9 cellular contexts compared by ENCODE assay signal in genomic region chr1:176193023-176193422, GRCh38. TPM values are rescaled to one million over a fixed set of nuclear protein-coding genes. Genes with fewer than 3 reads are reported as not detected.
DNase-seq lines count a peak whose midpoint lies in the region; ATAC-seq lines count a peak whose summit lies in the region.
"Had no signal": no experiment of that assay in that cellular context is flagged by ENCODE, and none has a peak within 500 bp of the region (broad histone marks: within the 10 kb centered on the region; RNA-seq: fewer than 3 reads in every experiment).

No MANE protein-coding gene starts in this region.

- DNase-seq in effector memory CD8-positive, alpha-beta T cell, result no peak
- no peak for DNase-seq in HUDEP-2 (lab: John Stamatoyannopoulos, UW; ENCODE audit: unreplicated experiment in 76 of 76)
- no peak for DNase-seq in NCI-H446 treated with DMSO at 0.1 percent for 48 hours (lab: John Stamatoyannopoulos, UW)
- DNase-seq in HT-29 (ENCODE audit: low spot score), result no peak
- DNase-seq in GM03348 (ENCODE audit: low spot score), result no peak
- DNase-seq: pancreas had no signal

- peaks cover 4% of the 10 kb centered on the region for H3K36me3 Mint-ChIP-seq in effector memory CD8-positive, alpha-beta T cell (ENCODE audit: insufficient read depth)

- H3K27ac Mint-ChIP-seq in effector memory CD8-positive, alpha-beta T cell, result no peak overlapping the region

- ATAC-seq in GM18520 (IDR thresholded peaks at IDR 0.05; ENCODE audit: unreplicated experiment) (peak; percentile 96), GM21423 (IDR thresholded peaks at IDR 0.05; ENCODE audit: unreplicated experiment) (peak; percentile 95), HG03139 (IDR thresholded peaks at IDR 0.05; ENCODE audit: unreplicated experiment) (peak; percentile 90)
- ATAC-seq in effector memory CD8-positive, alpha-beta T cell (replicated peaks), result no peak
- ATAC-seq: pancreas had no signal

- H3K4me3 Mint-ChIP-seq in effector memory CD8-positive, alpha-beta T cell, result peak overlapping the region; percentile 3 to 28

- no peaks in the 10 kb centered on the region for H3K9me3 Mint-ChIP-seq in effector memory CD8-positive, alpha-beta T cell

- H3K27me3 Mint-ChIP-seq in effector memory CD8-positive, alpha-beta T cell, result no peaks in the 10 kb centered on the region

- H3K4me1 Mint-ChIP-seq in effector memory CD8-positive, alpha-beta T cell (ENCODE audit: low read depth in 2 of 2), result peaks cover 46 to 85% of the 10 kb centered on the region in 2 donors

RNA-seq across cellular contexts. Expression of gene COP1, which starts 14.1 kb away (rescaled TPM):
- 42.7 TPM in 2 replicates for total RNA-seq in HT-29 (2014; rRNA removed; shearing (Covaris generic))
